ENCODE assay signal across 24 cellular contexts in genomic region chr15:101065570-101066221, GRCh38.
"Had no signal": no experiment of that assay in that cellular context is flagged by ENCODE, and none has a peak within 500 bp of the region (broad histone marks: within the 10 kb centered on the region; RNA-seq: fewer than 3 reads in every experiment).

No MANE protein-coding gene starts in this region.

- H3K4me1 ChIP-seq: gastrocnemius medialis had no signal

- H3K4me3 ChIP-seq: gastrocnemius medialis, ovary, prostate gland, thoracic aorta, upper lobe of left lung had no signal

- FAIRE-seq: astrocyte, keratinocyte, TTC549 had no signal

- H3K27me3 ChIP-seq: brain microvascular endothelial cell, gastrocnemius medialis, neutrophil, ovary, upper lobe of left lung had no signal

- H3K9me3 ChIP-seq: gastrocnemius medialis, neutrophil, ovary, prostate gland, thoracic aorta, upper lobe of left lung had no signal

- H3K27ac ChIP-seq: brain microvascular endothelial cell, gastrocnemius medialis, neutrophil, prostate gland, upper lobe of left lung, VCaP had no signal

- H3K36me3 ChIP-seq: brain microvascular endothelial cell, gastrocnemius medialis, ovary, thoracic aorta had no signal

- DNase-seq: activated CD4-positive, alpha-beta T cell treated with anti-CD3 and anti-CD28 coated beads for 4 hours; activated CD4-positive, alpha-beta T cell treated with anti-CD3 and anti-CD28 coated beads, Interleukin-2, amount 50 U/mL, for 4 hours; activated gamma-delta T cell; activated naive CD8-positive, alpha-beta T cell treated with anti-CD3 and anti-CD28 coated beads, Interleukin-2, amount 10 ng/mL, durations not matched to agents 7 days and 5 days; activated T-cell treated with anti-CD3 and anti-CD28 coated beads for 4 hours; brain microvascular endothelial cell; cortex of kidney; effector memory CD8-positive, alpha-beta T cell; erythroblast; gastrocnemius medialis; glutamatergic neuron; left colon; retina; stimulated activated CD4-positive, alpha-beta T cell treated with anti-CD3 and anti-CD28 coated beads, Interleukin-4, amount 100 ng/mL, for 1 hour; T-helper 1 cell had no signal

- ATAC-seq: effector memory CD8-positive, alpha-beta T cell; gastrocnemius medialis; left colon had no signal
